Comparison of ENCODE assay signal across 15 cellular contexts in genomic region chr1:181398544-181398943, GRCh38.
DNase-seq lines count a peak whose midpoint lies in the region; ATAC-seq, FAIRE-seq and TF ChIP-seq lines count a peak whose summit lies in the region.
"Had no signal": no experiment of that assay in that cellular context is flagged by ENCODE, and none has a peak within 500 bp of the region (broad histone marks: within the 10 kb centered on the region; RNA-seq: fewer than 3 reads in every experiment).

No MANE protein-coding gene starts in this region.

- no peak for TF ChIP-seq POLR2A in GM12891 (IDR thresholded peaks at IDR 0.05; ENCODE audit: low read depth, low read length)

- DNase-seq in GM12891 (ENCODE audit: insufficient read length, low spot score) (peak; percentile 30), GM19238 (ENCODE audit: insufficient read length, low spot score) (peak; percentile 35), immature natural killer cell (no peak), germinal center (ENCODE audit: low spot score) (no peak), DMS 273 (lab: John Stamatoyannopoulos, UW; ENCODE audit: unreplicated experiment) (no peak), SK-N-DZ (ENCODE audit: low spot score) (no peak)
- DNase-seq: activated CD4-positive, alpha-beta T cell treated with anti-CD3 and anti-CD28 coated beads, Interleukin-2, amount 50 U/mL, for 1 hour; Caco-2; foreskin melanocyte; H7 had no signal

- no peak overlapping the region for H3K4me3 ChIP-seq in KMS-11 (IDR thresholded peaks at IDR 0.05; ENCODE audit: insufficient read depth, low read depth, low read length)
- H3K4me3 ChIP-seq: smooth muscle cell, tibial nerve had no signal

- H3K27ac ChIP-seq in KMS-11: peak overlapping the region; percentile 8; the same call in 1 of the 2 replicates
- H3K27ac ChIP-seq: tibial nerve had no signal

- H3K36me3 ChIP-seq in KMS-11 (ENCODE audit: insufficient read depth): no peaks in the 10 kb centered on the region
- H3K36me3 ChIP-seq: tibial nerve had no signal

- H3K79me2 ChIP-seq in KMS-11 (ENCODE audit: insufficient read depth, low read depth): no peaks in the 10 kb centered on the region

- H3K9ac ChIP-seq in KMS-11: no peak overlapping the region

- no peak overlapping the region for H3K27ac Mint-ChIP-seq in immature natural killer cell

- no peaks in the 10 kb centered on the region for H3K27me3 ChIP-seq in KMS-11 (ENCODE audit: insufficient read depth, low read depth)
- H3K27me3 ChIP-seq: tibial nerve had no signal

- no peaks in the 10 kb centered on the region for H3K9me3 Mint-ChIP-seq in immature natural killer cell

- H4K20me1 ChIP-seq in KMS-11 (ENCODE audit: insufficient read depth): no peaks in the 10 kb centered on the region

- H3K27me3 Mint-ChIP-seq in immature natural killer cell (ENCODE audit: low read depth in 3 of 3): peaks cover 0 to 1% (median 0%) of the 10 kb centered on the region in 3 donors

- no peak overlapping the region for H2AFZ ChIP-seq in KMS-11 (ENCODE audit: low read depth)

- ATAC-seq in HG02840 (IDR thresholded peaks at IDR 0.05; ENCODE audit: low FRiP score, unreplicated experiment): peak; percentile 89

- H3K4me1 Mint-ChIP-seq in immature natural killer cell: no peaks in the 10 kb centered on the region

- TF ChIP-seq CTCF in KMS-11 (conservative IDR thresholded peaks at IDR 0.05; ENCODE audit: low read depth, low read length): no peak

- FAIRE-seq in GM12891 (lab: Jason Lieb, UNC): peak; percentile 96
- FAIRE-seq: RCC 7860 had no signal

- H3K4me3 Mint-ChIP-seq in immature natural killer cell: no peak overlapping the region

- peaks cover 51% of the 10 kb centered on the region for H3K4me1 ChIP-seq in KMS-11 (ENCODE audit: low read depth, poor library complexity, severe bottlenecking)
- H3K4me1 ChIP-seq: Caco-2, tibial nerve had no signal

- H3K36me3 Mint-ChIP-seq in immature natural killer cell: no peaks in the 10 kb centered on the region

- H3K4me2 ChIP-seq in KMS-11: peak overlapping the region; percentile 89
- H3K4me2 ChIP-seq: smooth muscle cell had no signal

TF ChIP-seq in GM12891, 5 proteins besides CTCF, POLR2A, EP300 and RAD21:
- TF ChIP-seq POLR2AphosphoS5 (IDR thresholded peaks at IDR 0.05; ENCODE audit: low read depth, low read length) (no peak; the same call in 1 of the 2 replicates), SPI1 (IDR thresholded peaks at IDR 0.05; ENCODE audit: low read depth, low read length) (no peak), PAX5 (IDR thresholded peaks at IDR 0.05; ENCODE audit: insufficient read depth, low read length, severe bottlenecking) (no peak), TAF1 (IDR thresholded peaks at IDR 0.05; ENCODE audit: low read depth, low read length) (no peak), POU2F2 (IDR thresholded peaks at IDR 0.05; ENCODE audit: low read depth, low read length) (no peak)

Comparison
In these comparisons a context has a peak if more than half of its experiments do, and no peak if none do; other contexts are left out.
1. DNase-seq: peak in GM12891 (single experiment) and GM19238 (single experiment); none in immature natural killer cell (0 of 3), germinal center (single experiment), DMS 273 (single experiment) and SK-N-DZ (single experiment).